25 cellular contexts compared by ENCODE assay signal in genomic region chr2:172279214-172279613, GRCh38.
"Had no signal": no experiment of that assay in that cellular context is flagged by ENCODE, and none has a peak within 500 bp of the region (broad histone marks: within the 10 kb centered on the region; RNA-seq: fewer than 3 reads in every experiment).

No MANE protein-coding gene starts in this region.

- H3K27ac ChIP-seq: heart left ventricle, pancreas, prostate gland, right lobe of liver, spleen, testis, tibial nerve, upper lobe of right lung, vagina had no signal

- H3K4me3 Mint-ChIP-seq: endodermal cell; naive B cell; nephron; stimulated activated naive B cell treated with anti-CD40 and anti-IgM and Interleukin-4, amounts not matched to agents 10 μg/mL and 1 μg/mL and 100 μg/mL, for 72 hours; stimulated activated naive CD8-positive, alpha-beta T cell treated with anti-CD3 and anti-CD28 coated beads, Interleukin-15, amount 100 ng/mL, for 72 hours had no signal

- H3K27me3 ChIP-seq: heart left ventricle, pancreas, right lobe of liver, testis, tibial nerve, upper lobe of right lung, vagina had no signal

- H3K4me1 ChIP-seq: pancreas, prostate gland, right lobe of liver, upper lobe of right lung had no signal

- ATAC-seq: heart left ventricle; left colon; left ventricle myocardium superior; pancreas; right lobe of liver; stimulated activated naive B cell treated with anti-CD40 and anti-IgM and Interleukin-4, amounts not matched to agents 10 μg/mL and 1 μg/mL and 100 μg/mL, for 72 hours; stimulated activated naive CD8-positive, alpha-beta T cell treated with anti-CD3 and anti-CD28 coated beads, Interleukin-15, amount 100 ng/mL, for 72 hours; upper lobe of right lung had no signal

- H3K9me3 ChIP-seq: pancreas, prostate gland, right lobe of liver, testis, upper lobe of right lung, vagina had no signal

- H3K27ac Mint-ChIP-seq: endodermal cell; nephron; stimulated activated naive B cell treated with anti-CD40 and anti-IgM and Interleukin-4, amounts not matched to agents 10 μg/mL and 1 μg/mL and 100 μg/mL, for 72 hours; stimulated activated naive CD8-positive, alpha-beta T cell treated with anti-CD3 and anti-CD28 coated beads, Interleukin-15, amount 100 ng/mL, for 72 hours had no signal

- H3K27me3 Mint-ChIP-seq: stimulated activated naive CD8-positive, alpha-beta T cell treated with anti-CD3 and anti-CD28 coated beads, Interleukin-15, amount 100 ng/mL, for 72 hours had no signal

- DNase-seq: effector CD4-positive, alpha-beta T cell; endodermal cell; foreskin melanocyte; heart left ventricle; hippocampal formation; left colon; left ventricle myocardium superior; mesendoderm; naive B cell; occipital lobe; pancreas; retina; right lobe of liver; spleen; stimulated activated CD4-positive, alpha-beta T cell treated with anti-CD3 and anti-CD28 coated beads, Interleukin-2, amount 100 ng/mL, for 24 hours; stimulated activated CD4-positive, alpha-beta T cell treated with anti-CD3 and anti-CD28 coated beads, Interleukin-4, amount 100 ng/mL, for 4 hours; stimulated activated naive B cell treated with anti-CD40 and anti-IgM and Interleukin-4, amounts not matched to agents 10 μg/mL and 1 μg/mL and 100 μg/mL, for 72 hours; stimulated activated naive CD8-positive, alpha-beta T cell treated with anti-CD3 and anti-CD28 coated beads, Interleukin-15, amount 100 ng/mL, for 72 hours; testis; upper lobe of right lung had no signal

- H3K4me3 ChIP-seq: heart left ventricle, lung, pancreas, prostate gland, right lobe of liver, spleen, testis, tibial nerve, upper lobe of right lung, vagina had no signal

- H3K36me3 ChIP-seq: heart left ventricle, pancreas, prostate gland, right lobe of liver, spleen, tibial nerve, upper lobe of right lung, vagina had no signal
